10 cellular contexts compared by ENCODE assay signal in genomic region chr11:3161309-3161708, GRCh38. TPM values are rescaled to one million over a fixed set of nuclear protein-coding genes. Genes with fewer than 3 reads are reported as not detected.
DNase-seq lines count a peak whose midpoint lies in the region; ATAC-seq and TF ChIP-seq lines count a peak whose summit lies in the region.
"Had no signal": no experiment of that assay in that cellular context is flagged by ENCODE, and none has a peak within 500 bp of the region (broad histone marks: within the 10 kb centered on the region; RNA-seq: fewer than 3 reads in every experiment).

No MANE protein-coding gene starts in this region.

- H3K27ac ChIP-seq in gastroesophageal sphincter: peak overlapping the region in 3 of 4 donors; percentile 93 to 95 (median 94)
- H3K27ac ChIP-seq in vagina: peak overlapping the region; percentile 85

- ATAC-seq in activated naive CD8-positive, alpha-beta T cell treated with anti-CD3 and anti-CD28 coated beads, Interleukin-2, amount 10 ng/mL, durations not matched to agents 7 days and 5 days (ENCODE audit: low read depth): no peak
- ATAC-seq in activated naive CD8-positive, alpha-beta T cell treated with anti-CD3 and anti-CD28 coated beads, Interleukin-2, amount 50 U/mL, for 24 hours: no peak
- ATAC-seq in gastroesophageal sphincter: no peak
- ATAC-seq in GM18867 (IDR thresholded peaks at IDR 0.05; ENCODE audit: unreplicated experiment): no peak

- H3K9me3 ChIP-seq in gastroesophageal sphincter: no peaks in the 10 kb centered on the region
- H3K9me3 ChIP-seq in neuron (ENCODE audit: low read length): no peaks in the 10 kb centered on the region
- H3K9me3 ChIP-seq in vagina: no peaks in the 10 kb centered on the region

- peak; percentile 24 for DNase-seq in activated naive CD8-positive, alpha-beta T cell treated with anti-CD3 and anti-CD28 coated beads, Interleukin-2, amount 10 ng/mL, durations not matched to agents 7 days and 5 days
- no peak for DNase-seq in activated naive CD8-positive, alpha-beta T cell treated with anti-CD3 and anti-CD28 coated beads, Interleukin-2, amount 50 U/mL, for 24 hours
- DNase-seq in vagina (ENCODE audit: extremely low spot score in 2 of 2) (no peak), mesothelial cell of epicardium (ENCODE audit: low spot score in 2 of 2, unreplicated experiment in 2 of 2) (no peak)
- DNase-seq in stimulated activated CD4-positive, alpha-beta T cell treated with anti-CD3 and anti-CD28 coated beads, Interleukin-4, amount 100 ng/mL, for 4 hours: no peak

- peaks cover 2% of the 10 kb centered on the region for H3K36me3 Mint-ChIP-seq in activated naive CD8-positive, alpha-beta T cell treated with anti-CD3 and anti-CD28 coated beads, Interleukin-2, amount 10 ng/mL, durations not matched to agents 7 days and 5 days
- no peaks in the 10 kb centered on the region for H3K36me3 Mint-ChIP-seq in activated naive CD8-positive, alpha-beta T cell treated with anti-CD3 and anti-CD28 coated beads, Interleukin-2, amount 50 U/mL, for 24 hours (ENCODE audit: low read depth)
- H3K36me3 Mint-ChIP-seq in mesothelial cell of epicardium: peaks cover 1% of the 10 kb centered on the region

- H2AFZ ChIP-seq in neuron (ENCODE audit: low read depth, low read length): no peak overlapping the region

- no peak overlapping the region for H3K4me3 Mint-ChIP-seq in activated naive CD8-positive, alpha-beta T cell treated with anti-CD3 and anti-CD28 coated beads, Interleukin-2, amount 10 ng/mL, durations not matched to agents 7 days and 5 days
- H3K4me3 Mint-ChIP-seq in activated naive CD8-positive, alpha-beta T cell treated with anti-CD3 and anti-CD28 coated beads, Interleukin-2, amount 50 U/mL, for 24 hours: no peak overlapping the region
- H3K4me3 Mint-ChIP-seq in mesothelial cell of epicardium: no peak overlapping the region

- peaks cover 0 to 94% (median 54%) of the 10 kb centered on the region in 3 donors for H3K4me1 ChIP-seq in gastroesophageal sphincter
- H3K4me1 ChIP-seq in neuron (ENCODE audit: insufficient read depth, low read length): peaks cover 41% of the 10 kb centered on the region
- H3K4me1 ChIP-seq in vagina: peaks cover 90% of the 10 kb centered on the region

- TF ChIP-seq EP300 in gastroesophageal sphincter (IDR thresholded peaks at IDR 0.05): no peak

- peaks cover 8% of the 10 kb centered on the region for H3K27me3 Mint-ChIP-seq in activated naive CD8-positive, alpha-beta T cell treated with anti-CD3 and anti-CD28 coated beads, Interleukin-2, amount 10 ng/mL, durations not matched to agents 7 days and 5 days
- peaks cover 31% of the 10 kb centered on the region for H3K27me3 Mint-ChIP-seq in activated naive CD8-positive, alpha-beta T cell treated with anti-CD3 and anti-CD28 coated beads, Interleukin-2, amount 50 U/mL, for 24 hours
- peaks cover 8% of the 10 kb centered on the region for H3K27me3 Mint-ChIP-seq in mesothelial cell of epicardium (ENCODE audit: low read depth)

- intact Hi-C loops in vagina (cut with DNase I): loop anchor here (5.0 kb wide), 1 partner anchor 34 kb away; no protein-coding TSS in a partner anchor

- TF ChIP-seq CTCF in gastroesophageal sphincter (IDR thresholded peaks at IDR 0.05): no peak
- no peak for TF ChIP-seq CTCF in vagina (IDR thresholded peaks at IDR 0.05)
- no peak for TF ChIP-seq CTCF in mesothelial cell of epicardium (IDR thresholded peaks at IDR 0.05; ENCODE audit: unreplicated experiment)

- H3K27me3 ChIP-seq in gastroesophageal sphincter (no peaks in the 10 kb centered on the region), neuron (ENCODE audit: insufficient read depth, low read length) (no peaks in the 10 kb centered on the region), vagina (no peaks in the 10 kb centered on the region)

- POLR2A ChIA-PET in activated naive CD8-positive, alpha-beta T cell treated with anti-CD3 and anti-CD28 coated beads, Interleukin-2, amount 10 ng/mL, durations not matched to agents 7 days and 5 days (lab: Charles Lee): no interaction called here

- H3K27ac Mint-ChIP-seq in activated naive CD8-positive, alpha-beta T cell treated with anti-CD3 and anti-CD28 coated beads, Interleukin-2, amount 10 ng/mL, durations not matched to agents 7 days and 5 days: no peak overlapping the region
- no peak overlapping the region for H3K27ac Mint-ChIP-seq in activated naive CD8-positive, alpha-beta T cell treated with anti-CD3 and anti-CD28 coated beads, Interleukin-2, amount 50 U/mL, for 24 hours
- H3K27ac Mint-ChIP-seq in mesothelial cell of epicardium: no peak overlapping the region

- no peaks in the 10 kb centered on the region for H3K9me3 Mint-ChIP-seq in activated naive CD8-positive, alpha-beta T cell treated with anti-CD3 and anti-CD28 coated beads, Interleukin-2, amount 10 ng/mL, durations not matched to agents 7 days and 5 days
- no peaks in the 10 kb centered on the region for H3K9me3 Mint-ChIP-seq in activated naive CD8-positive, alpha-beta T cell treated with anti-CD3 and anti-CD28 coated beads, Interleukin-2, amount 50 U/mL, for 24 hours
- no peaks in the 10 kb centered on the region for H3K9me3 Mint-ChIP-seq in mesothelial cell of epicardium

- H3K36me3 ChIP-seq in gastroesophageal sphincter (peaks cover 0 to 5% of the 10 kb centered on the region in 2 donors), neuron (ENCODE audit: insufficient read depth, low read length) (no peaks in the 10 kb centered on the region), vagina (no peaks in the 10 kb centered on the region)

- peaks cover 19% of the 10 kb centered on the region for H3K4me1 Mint-ChIP-seq in activated naive CD8-positive, alpha-beta T cell treated with anti-CD3 and anti-CD28 coated beads, Interleukin-2, amount 10 ng/mL, durations not matched to agents 7 days and 5 days
- peaks cover 15% of the 10 kb centered on the region for H3K4me1 Mint-ChIP-seq in activated naive CD8-positive, alpha-beta T cell treated with anti-CD3 and anti-CD28 coated beads, Interleukin-2, amount 50 U/mL, for 24 hours
- peaks cover 62% of the 10 kb centered on the region for H3K4me1 Mint-ChIP-seq in mesothelial cell of epicardium

- H3K4me3 ChIP-seq in gastroesophageal sphincter (peak overlapping the region in 1 of 2 donors; percentile 65), neuron (ENCODE audit: low read length) (peak overlapping the region; percentile 45), vagina (peak overlapping the region; percentile 56 to 63)

- TF ChIP-seq POLR2A in gastroesophageal sphincter (IDR thresholded peaks at IDR 0.05): no peak
- TF ChIP-seq POLR2A in vagina (IDR thresholded peaks at IDR 0.05): no peak

- 6% methylated on average over 2 of the region's 14 CpGs; no CpG with 5 or more reads in 1 of the 2 donors for WGBS in gastroesophageal sphincter (ENCODE audit: low coverage in 1 of 2), 2 donors

RNA-seq across cellular contexts. Expression of gene OSBPL5, which starts 3.8 kb away (rescaled TPM):
- total RNA-seq in activated naive CD8-positive, alpha-beta T cell treated with anti-CD3 and anti-CD28 coated beads, Interleukin-2, amount 10 ng/mL, durations not matched to agents 7 days and 5 days: 10 to 100 TPM; 13.0 to 13.2 TPM
- total RNA-seq in gastroesophageal sphincter (10 to 100 TPM; 39.9 to 94.0 (median 66.4) TPM), vagina (88.4 TPM), mesothelial cell of epicardium (31.6 to 37.1 TPM (median 34.4 TPM) in 3 replicates)

RNA-seq across cellular contexts. Expression of gene MRGPRG, which starts 57.3 kb away (rescaled TPM):
- total RNA-seq in activated naive CD8-positive, alpha-beta T cell treated with anti-CD3 and anti-CD28 coated beads, Interleukin-2, amount 10 ng/mL, durations not matched to agents 7 days and 5 days: not detected
- total RNA-seq in gastroesophageal sphincter: not detected
- total RNA-seq in vagina: not detected
- not detected in 3 replicates for total RNA-seq in mesothelial cell of epicardium
- total RNA-seq: A673, mononuclear cell had no signal
